Comparison of ENCODE assay signal across 21 cellular contexts in the genomic region with DNA sequence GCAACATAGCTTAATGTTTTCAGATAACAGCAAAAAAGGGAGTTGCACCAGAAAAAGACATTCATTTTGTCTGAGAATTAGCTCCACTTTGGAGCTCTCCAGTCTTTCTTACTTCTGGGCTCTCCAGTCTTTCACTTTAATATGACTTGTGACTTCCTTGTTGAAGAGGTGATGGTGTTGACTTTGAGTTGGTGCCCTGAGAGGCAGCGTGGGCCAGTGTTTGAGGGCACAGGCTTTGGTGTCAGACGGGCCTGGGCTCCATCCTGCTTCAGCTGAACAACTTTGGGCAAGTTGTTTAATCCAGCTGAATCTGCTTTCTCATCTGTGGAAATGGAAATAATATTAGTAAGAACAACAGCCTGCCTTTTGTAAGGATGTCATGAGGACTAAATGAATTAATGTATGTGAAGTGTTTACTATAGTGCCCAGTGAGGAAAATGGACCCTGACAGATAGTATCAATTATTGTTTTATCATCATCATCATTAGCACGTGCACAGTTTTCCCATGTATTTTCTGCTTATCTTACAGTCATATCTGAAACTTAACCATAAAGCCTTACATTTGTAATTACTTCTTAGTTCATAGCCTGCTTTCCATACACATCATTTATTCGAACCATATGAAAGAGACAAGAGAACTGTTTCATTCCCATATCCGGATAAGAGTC.
"Had no signal": no experiment of that assay in that cellular context is flagged by ENCODE, and none has a peak within 500 bp of the region (broad histone marks: within the 10 kb centered on the region; RNA-seq: fewer than 3 reads in every experiment).

No MANE protein-coding gene starts in this region.

- H3K27ac ChIP-seq: SK-N-MC had no signal

- DNase-seq: activated CD4-positive, alpha-beta T cell treated with anti-CD3 and anti-CD28 coated beads, Interleukin-2, amount 10 ng/mL, durations not matched to agents 24 days and 14 days; activated CD4-positive, alpha-beta T cell treated with anti-CD3 and anti-CD28 coated beads, Interleukin-2, amount 50 U/mL, for 48 hours; activated CD4-positive, CD25-positive, alpha-beta regulatory T cell treated with anti-CD3 and anti-CD28 coated beads, Interleukin-2, amount 50 U/mL, for 72 hours; activated CD8-positive, alpha-beta memory T cell treated with anti-CD3 and anti-CD28 coated beads, Interleukin-2, amount 50 U/mL, for 4 hours; activated gamma-delta T cell treated with Interleukin-2 at 50 U/mL for 16 hours; activated naive CD4-positive, alpha-beta T cell treated with anti-CD3 and anti-CD28 coated beads, Interleukin-2, amount 10 ng/mL, durations not matched to agents 7 days and 5 days; activated naive CD8-positive, alpha-beta T cell treated with anti-CD3 and anti-CD28 coated beads for 36 hours; activated T-cell treated with anti-CD3 and anti-CD28 coated beads, Interleukin-2, amount 50 U/mL, for 72 hours; anterior cingulate cortex; MM.1S; NCI-H1105; NCI-H1436 treated with DMSO at 0.1 percent for 48 hours; NCI-H187; NCI-H2081; NCI-H524 treated with DMSO at 0.1 percent for 48 hours; NCI-H748 treated with DMSO at 0.1 percent for 48 hours; NK-92 treated with Interleukin-12 subunit alpha and Interleukin-12 subunit beta, amount 100 ng/mL, for 24 hours; OCI-M1; RPMI8226; SW 1271 had no signal

- H3K4me3 ChIP-seq: SK-N-MC had no signal
